In genomic region chr7:55085511-55086412, GRCh38 we compare ENCODE assay signal across 1 cellular context.
TF ChIP-seq lines count a peak whose summit lies in the region.

No MANE protein-coding gene starts in this region.

TF ChIP-seq in HepG2, 621 proteins besides CTCF, POLR2A, EP300 and RAD21 (continued from another document):
- TF ChIP-seq ZNF574 (CRISPR knock-in tag; IDR thresholded peaks at IDR 0.05): no peak
- TF ChIP-seq ZGPAT (CRISPR knock-in tag; IDR thresholded peaks at IDR 0.05): no peak
- no peak for TF ChIP-seq KLF12 (CRISPR knock-in tag; IDR thresholded peaks at IDR 0.05; ENCODE audit: borderline replicate concordance)
- TF ChIP-seq RFX3 (CRISPR knock-in tag; IDR thresholded peaks at IDR 0.05): no peak
- no peak for TF ChIP-seq ZC3H4 (CRISPR knock-in tag; IDR thresholded peaks at IDR 0.05; ENCODE audit: borderline replicate concordance)
- no peak for TF ChIP-seq SETDB1 (CRISPR knock-in tag; IDR thresholded peaks at IDR 0.05; ENCODE audit: borderline replicate concordance)
- TF ChIP-seq SNAPC4 (CRISPR knock-in tag; IDR thresholded peaks at IDR 0.05): no peak
TF ChIP-seq in HepG2: peak in this region for 0.
